Comparison of ENCODE assay signal across 8 cellular contexts in genomic region chr12:69779928-69780327, GRCh38. TPM values are rescaled to one million over a fixed set of nuclear protein-coding genes. Genes with fewer than 3 reads are reported as not detected.
A peak's percentile ranks its signal among the peaks of the same experiment; 100 is the strongest.
DNase-seq lines count a peak whose midpoint lies in the region; ATAC-seq, FAIRE-seq and TF ChIP-seq lines count a peak whose summit lies in the region.

No MANE protein-coding gene starts in this region.

- no peaks in the 10 kb centered on the region for H4K20me1 ChIP-seq in HepG2 (ENCODE audit: insufficient read depth, low read length)

- H3K4me1 ChIP-seq in HUES64 (ENCODE audit: insufficient read depth, low read length), result no peaks in the 10 kb centered on the region
- H3K4me1 ChIP-seq in HepG2 (ENCODE audit: insufficient read depth, low read length), result no peaks in the 10 kb centered on the region
- no peaks in the 10 kb centered on the region for H3K4me1 ChIP-seq in CD4-positive, alpha-beta memory T cell (ENCODE audit: insufficient read depth, low read length)

- H3K36me3 Mint-ChIP-seq in CD4-positive, alpha-beta memory T cell, result peaks cover 45 to 51% of the 10 kb centered on the region in 2 donors

- H3K4me3 ChIP-seq in HUES64 (ENCODE audit: low read length) (peak overlapping the region; percentile 46; the same call in 1 of the 2 replicates), HepG2 (replicated peaks in 1 of 3; ENCODE audit: insufficient read depth in 1 of 3, low read depth in 2 of 3, low read length in 3 of 3) (no peak overlapping the region)
- H3K4me3 ChIP-seq in CD4-positive, alpha-beta memory T cell (ENCODE audit: low read length in 2 of 2), result no peak overlapping the region

- no peak overlapping the region for H3K4me3 Mint-ChIP-seq in CD4-positive, alpha-beta memory T cell

- WGBS in HUES64, result 68% methylated on average over 7 of the region's 7 CpGs
- WGBS in HepG2 (ENCODE audit: low lambda C conversion rate), result 53% methylated on average over 4 of the region's 7 CpGs

- TF ChIP-seq POLR2A in HepG2 (IDR thresholded peaks at IDR 0.05; ENCODE audit: insufficient read depth in 1 of 2, low read depth in 2 of 2, low read length in 2 of 2) (no peak), GM18505 (IDR thresholded peaks at IDR 0.05; ENCODE audit: borderline replicate concordance, extremely low read depth, insufficient read depth, insufficient read length) (no peak)

- DNase-seq in EL (peak; percentile 52), amniotic epithelial cell (ENCODE audit: low read depth) (peak; percentile 40), HepG2 (ENCODE audit: low spot score) (no peak), occipital lobe (lab: John Stamatoyannopoulos, UW) (no peak)
- DNase-seq in CD4-positive, alpha-beta memory T cell, result no peak

- FAIRE-seq in HepG2 (lab: Jason Lieb, UNC), result no peak

- in situ Hi-C loops in HepG2 (cut with HindIII; ENCODE audit: extremely low pct_ligation_motif_present, low pct_unique_long_range_greater_than_20kb), result no loop called here

- no peak overlapping the region for H2AFZ ChIP-seq in HepG2 (ENCODE audit: low read length)

- H3K4me1 Mint-ChIP-seq in CD4-positive, alpha-beta memory T cell, result peaks cover 0 to 13% (median 6%) of the 10 kb centered on the region in 4 donors

- H3K36me3 ChIP-seq in HUES64 (ENCODE audit: insufficient read depth, low read length) (peaks cover 4% of the 10 kb centered on the region; the same call in 1 of the 2 replicates), HepG2 (replicated peaks in 1 of 2; ENCODE audit: control insufficient read depth in 1 of 2, insufficient read depth in 2 of 2, low read length in 2 of 2) (no peaks in the 10 kb centered on the region)
- H3K36me3 ChIP-seq in CD4-positive, alpha-beta memory T cell (ENCODE audit: insufficient read depth, low read length), result no peaks in the 10 kb centered on the region

- no peak for TF ChIP-seq RAD21 in HepG2 (CRISPR knock-in tag; IDR thresholded peaks at IDR 0.05)

- H3K27me3 Mint-ChIP-seq in CD4-positive, alpha-beta memory T cell, result no peaks in the 10 kb centered on the region

- no peak overlapping the region for H3K4me2 ChIP-seq in HepG2 (ENCODE audit: low read depth, low read length)

- H3K27ac Mint-ChIP-seq in CD4-positive, alpha-beta memory T cell, result no peak overlapping the region

- H3K79me2 ChIP-seq in HepG2 (ENCODE audit: insufficient read depth, low read length), result no peaks in the 10 kb centered on the region

- H3K9me3 Mint-ChIP-seq in CD4-positive, alpha-beta memory T cell, result peaks cover 0 to 30% (median 12%) of the 10 kb centered on the region in 8 donors

- H3K9ac ChIP-seq in HUES64 (ENCODE audit: low read depth, low read length) (no peak overlapping the region), HepG2 (ENCODE audit: insufficient read depth, low read depth, low read length) (no peak overlapping the region)

- no TSS peak for BruUV-seq in HepG2 (replicated peaks; lab: Mats Ljungman, UMichigan)

- peak; percentile 71 for ATAC-seq in HepG2
- ATAC-seq in GM18505 (IDR thresholded peaks at IDR 0.05; ENCODE audit: unreplicated experiment), result no peak
- ATAC-seq in HG03520 (IDR thresholded peaks at IDR 0.05; ENCODE audit: unreplicated experiment), result no peak

- TF ChIP-seq EP300 in HepG2 (IDR thresholded peaks at IDR 0.05; ENCODE audit: low read depth in 2 of 2, low read length in 2 of 2), result no peak
- no peak for TF ChIP-seq EP300 in HepG2 (CRISPR knock-in tag; IDR thresholded peaks at IDR 0.05; ENCODE audit: borderline replicate concordance)

- CTCF ChIA-PET in HepG2 (lab: Yijun Ruan, JAX; ENCODE audit: low intra/inter-chr PET ratio, low total read pairs), result no interaction called here
- CTCF ChIA-PET in CD4-positive, alpha-beta memory T cell (lab: Charles Lee; ENCODE audit: partially characterized antibody), result no interaction called here

- TF ChIP-seq CTCF in HepG2 (CRISPR knock-in tag; IDR thresholded peaks at IDR 0.05), result peak; percentile 61

- no peak overlapping the region for H3K27ac ChIP-seq in HUES64 (ENCODE audit: low read depth, low read length)
- no peak overlapping the region for H3K27ac ChIP-seq in HepG2 (ENCODE audit: extremely low read length, insufficient read depth, low read length)
- no peak overlapping the region for H3K27ac ChIP-seq in CD4-positive, alpha-beta memory T cell (ENCODE audit: low read depth, low read length)

- no peaks in the 10 kb centered on the region for H3K9me3 ChIP-seq in HUES64 (ENCODE audit: insufficient read depth, low read depth, low read length)
- H3K9me3 ChIP-seq in HepG2 (ENCODE audit: low read length), result no peaks in the 10 kb centered on the region
- no peaks in the 10 kb centered on the region for H3K9me3 ChIP-seq in CD4-positive, alpha-beta memory T cell (ENCODE audit: control insufficient read depth in 1 of 2, low read length in 2 of 2)

- H3K27me3 ChIP-seq in HUES64 (ENCODE audit: insufficient read depth, low read length) (no peaks in the 10 kb centered on the region), HepG2 (ENCODE audit: control insufficient read depth in 1 of 2, insufficient read depth in 2 of 2, low read length in 2 of 2) (no peaks in the 10 kb centered on the region)
- H3K27me3 ChIP-seq in CD4-positive, alpha-beta memory T cell (ENCODE audit: insufficient read depth, low read length), result no peaks in the 10 kb centered on the region

- POLR2A ChIA-PET in HepG2 (lab: Yijun Ruan, JAX), result no interaction called here
- POLR2A ChIA-PET in CD4-positive, alpha-beta memory T cell (lab: Charles Lee; ENCODE audit: partially characterized antibody), result interaction anchor here (0.6 kb wide), 1 partner anchor 1767 kb away, joined by 5 read pairs; no protein-coding TSS in a partner anchor

- intact Hi-C loops in HepG2 (cut with micrococcal nuclease; ENCODE audit: unreplicated experiment), result no loop called here
- intact Hi-C loops in CD4-positive, alpha-beta memory T cell (cut with micrococcal nuclease), result no loop called here

RNA-seq across cellular contexts. Expression of gene RAB3IP, which starts 41.3 kb away (rescaled TPM):
- 26.2 TPM for polyA plus RNA-seq in HUES64 (2013, experiment 1 of 2)
- 32.0 TPM for polyA plus RNA-seq in HUES64 (2013, experiment 2 of 2)
- 41.1 and 51.1 TPM in 2 replicates for total RNA-seq in HepG2 (2016; rRNA removed; fragmentation: Illumina TruSeq; extraction: Trizol)
- total RNA-seq in HepG2 (2016; cell fraction: cytosol; rRNA removed; fragmentation: Illumina TruSeq; extraction: Trizol; ENCODE audit: low read depth), result 67.4 and 73.6 TPM in 2 replicates
- 39.3 and 52.8 TPM in 2 replicates for total RNA-seq in HepG2 (2016; cell fraction: insoluble cytoplasmic fraction; rRNA removed; fragmentation: Illumina TruSeq; extraction: Trizol)
- total RNA-seq in HepG2 (2016; cell fraction: membrane; rRNA removed; fragmentation: Illumina TruSeq; extraction: Trizol), result 56.8 and 57.2 TPM in 2 replicates
- total RNA-seq in HepG2 (2016; cell fraction: nucleus; rRNA removed; fragmentation: Illumina TruSeq; extraction: Trizol), result 43.3 and 51.3 TPM in 2 replicates
- 24.9 and 33.6 TPM in 2 replicates for polyA plus RNA-seq in HepG2 (2011; rRNA removed)
- 8.7 and 11.4 TPM in 2 replicates for polyA plus RNA-seq in HepG2 (2011; cell fraction: cytosol; rRNA removed)
- 9.4 and 10.6 TPM in 2 replicates for polyA plus RNA-seq in HepG2 (2011; cell fraction: nucleus; rRNA removed)
- 16.7 and 17.5 TPM in 2 replicates for polyA plus RNA-seq in HepG2 (2012)
- polyA plus RNA-seq in HepG2 (2016; cell fraction: cytosol; fragmentation: Illumina TruSeq; extraction: Trizol; ENCODE audit: low read depth), result 27.3 and 39.0 TPM in 2 replicates
- 47.4 and 60.4 TPM in 2 replicates for polyA plus RNA-seq in HepG2 (2016; cell fraction: insoluble cytoplasmic fraction; fragmentation: Illumina TruSeq; extraction: Trizol; ENCODE audit: low read depth)
- polyA plus RNA-seq in HepG2 (2016; cell fraction: membrane; fragmentation: Illumina TruSeq; extraction: Trizol; ENCODE audit: low read depth), result 43.6 and 45.5 TPM in 2 replicates
- polyA plus RNA-seq in HepG2 (2016; cell fraction: nucleus; fragmentation: Illumina TruSeq; extraction: Trizol; ENCODE audit: insufficient read depth, low read depth), result 41.0 and 43.7 TPM in 2 replicates
- 23.4 and 53.0 TPM in 2 replicates for polyA minus RNA-seq in HepG2 (2011; rRNA and poly(A)+ RNA removed; ENCODE audit: low replicate concordance)
- 7.6 and 15.3 TPM in 2 replicates for polyA minus RNA-seq in HepG2 (2011; cell fraction: cytosol; rRNA and poly(A)+ RNA removed)
- 36.6 and 52.2 TPM in 2 replicates for polyA minus RNA-seq in HepG2 (2011; cell fraction: nucleus; rRNA and poly(A)+ RNA removed)
- total RNA-seq in CD4-positive, alpha-beta memory T cell, result 10 to 100 TPM; 38.6 to 40.3 TPM
- 10 to 100 TPM; 33.1 to 43.8 TPM for polyA plus RNA-seq in CD4-positive, alpha-beta memory T cell
- 49.4 TPM for total RNA-seq in occipital lobe

RNA-seq across cellular contexts. Expression of gene MYRFL, which starts 45.1 kb away (rescaled TPM):
- polyA plus RNA-seq in HUES64 (2013, experiment 1 of 2), result 1.9 TPM
- polyA plus RNA-seq in HUES64 (2013, experiment 2 of 2), result 1.7 TPM
- total RNA-seq in HepG2 (2016; rRNA removed; fragmentation: Illumina TruSeq; extraction: Trizol) (0.09 and 0.10 TPM in 2 replicates), occipital lobe (0.78 TPM)
- total RNA-seq in HepG2 (2016; cell fraction: cytosol; rRNA removed; fragmentation: Illumina TruSeq; extraction: Trizol; ENCODE audit: low read depth), result 0.35 and 0.40 TPM in 2 replicates
- 0.17 TPM in 1 of 2 replicates, not detected in the other for total RNA-seq in HepG2 (2016; cell fraction: insoluble cytoplasmic fraction; rRNA removed; fragmentation: Illumina TruSeq; extraction: Trizol)
- total RNA-seq in HepG2 (2016; cell fraction: membrane; rRNA removed; fragmentation: Illumina TruSeq; extraction: Trizol), result 0.19 and 0.24 TPM in 2 replicates
- 0.31 and 0.44 TPM in 2 replicates for total RNA-seq in HepG2 (2016; cell fraction: nucleus; rRNA removed; fragmentation: Illumina TruSeq; extraction: Trizol)
- polyA plus RNA-seq in HepG2 (2011; rRNA removed), result 0.11 and 0.54 TPM in 2 replicates
- polyA plus RNA-seq in HepG2 (2011; cell fraction: cytosol; rRNA removed), result 0.01 and 0.08 TPM in 2 replicates
- polyA plus RNA-seq in HepG2 (2011; cell fraction: nucleus; rRNA removed), result 0.26 and 0.48 TPM in 2 replicates
- 0.20 and 0.25 TPM in 2 replicates for polyA plus RNA-seq in HepG2 (2012)
- not detected in 2 replicates for polyA plus RNA-seq in HepG2 (2016; cell fraction: cytosol; fragmentation: Illumina TruSeq; extraction: Trizol; ENCODE audit: low read depth)
- polyA plus RNA-seq in HepG2 (2016; cell fraction: insoluble cytoplasmic fraction; fragmentation: Illumina TruSeq; extraction: Trizol; ENCODE audit: low read depth), result not detected in 2 replicates
- polyA plus RNA-seq in HepG2 (2016; cell fraction: membrane; fragmentation: Illumina TruSeq; extraction: Trizol; ENCODE audit: low read depth), result not detected in 2 replicates
- 0.39 and 0.62 TPM in 2 replicates for polyA plus RNA-seq in HepG2 (2016; cell fraction: nucleus; fragmentation: Illumina TruSeq; extraction: Trizol; ENCODE audit: insufficient read depth, low read depth)
- 0.08 TPM in 1 of 2 replicates, not detected in the other for polyA minus RNA-seq in HepG2 (2011; rRNA and poly(A)+ RNA removed; ENCODE audit: low replicate concordance)
- not detected in 2 replicates for polyA minus RNA-seq in HepG2 (2011; cell fraction: cytosol; rRNA and poly(A)+ RNA removed)
- polyA minus RNA-seq in HepG2 (2011; cell fraction: nucleus; rRNA and poly(A)+ RNA removed), result 0.52 and 1.1 TPM in 2 replicates
- total RNA-seq in CD4-positive, alpha-beta memory T cell, result not detected
- polyA plus RNA-seq in CD4-positive, alpha-beta memory T cell, result not detected

Comparison
In these comparisons a context has a peak if more than half of its experiments do, and no peak if none do; other contexts are left out.
1. DNase-seq: peak in EL (single experiment) and amniotic epithelial cell (single experiment); none in HepG2 (single experiment), CD4-positive, alpha-beta memory T cell (0 of 5) and occipital lobe (single experiment).